In the genomic region with DNA sequence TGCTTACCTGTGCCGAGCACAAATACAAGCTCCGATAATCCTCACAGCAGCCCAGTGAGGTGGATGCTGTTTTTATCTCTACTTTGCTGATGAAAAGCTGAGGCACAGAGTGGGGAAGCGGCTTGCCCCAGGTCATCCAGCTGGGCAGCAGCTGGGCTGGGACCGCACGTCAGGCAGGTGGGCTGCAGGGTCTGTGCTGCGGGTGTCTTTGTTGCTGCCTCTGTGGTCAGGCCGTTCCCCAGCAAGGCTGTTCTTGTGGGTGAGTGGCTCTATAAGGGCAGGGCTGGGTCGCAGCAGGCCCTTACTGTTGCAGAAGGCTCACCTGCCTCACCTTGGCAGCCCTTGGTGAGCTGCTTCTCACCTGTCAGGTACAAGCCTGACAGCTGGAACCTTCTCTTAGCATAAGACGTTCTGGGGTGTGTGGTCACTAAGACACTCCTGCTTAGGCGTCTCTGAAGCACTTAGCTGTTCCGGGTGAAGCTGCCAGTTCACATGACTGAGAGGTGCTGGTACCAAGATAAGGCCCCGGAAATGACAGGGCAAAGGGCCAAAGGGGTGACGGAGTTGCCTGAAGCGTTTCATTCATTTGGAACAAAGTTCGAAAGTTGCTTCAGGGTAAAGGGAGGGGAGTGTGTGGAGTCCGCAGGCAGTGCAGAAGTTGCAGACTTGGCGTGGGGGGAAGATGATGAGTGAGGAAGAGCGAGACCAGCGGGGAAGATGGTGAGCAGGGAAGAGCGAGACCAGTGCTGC, we compare ENCODE assay signal across 10 cellular contexts. TPM values are rescaled to one million over a fixed set of nuclear protein-coding genes. Genes with fewer than 3 reads are reported as not detected.
DNase-seq lines count a peak whose midpoint lies in the region; ATAC-seq and TF ChIP-seq lines count a peak whose summit lies in the region.
"Had no signal": no experiment of that assay in that cellular context is flagged by ENCODE, and none has a peak within 500 bp of the region (broad histone marks: within the 10 kb centered on the region; RNA-seq: fewer than 3 reads in every experiment).

No MANE protein-coding gene starts in this region.

- peak overlapping the region; percentile 60 for H3K27ac ChIP-seq in OCI-LY1 (ENCODE audit: low read depth, low read length, poor library complexity, severe bottlenecking)
- H3K27ac ChIP-seq in colonic mucosa, result peak overlapping the region; percentile 68
- H3K27ac ChIP-seq: VCaP had no signal

- DNase-seq in COLO829 (ENCODE audit: low spot score), result peak; percentile 4
- peak; percentile 95 for DNase-seq in colonic mucosa
- DNase-seq in mucosa of descending colon, result peak; percentile 84 to 94 (median 84)
- DNase-seq in osteocyte (ENCODE audit: extremely low spot score, unreplicated experiment), result no peak
- DNase-seq: NCI-H446 treated with DMSO at 0.1 percent for 48 hours had no signal

- no peaks in the 10 kb centered on the region for H3K9me3 ChIP-seq in OCI-LY1 (ENCODE audit: low read length)
- H3K9me3 ChIP-seq in colonic mucosa, result no peaks in the 10 kb centered on the region
- H3K9me3 ChIP-seq in mucosa of descending colon, result no peaks in the 10 kb centered on the region

- peak overlapping the region; percentile 86 for H3K4me2 ChIP-seq in OCI-LY1 (ENCODE audit: low read length)

- peaks cover 14% of the 10 kb centered on the region for H3K27me3 Mint-ChIP-seq in osteocyte (ENCODE audit: unreplicated experiment)

- no peaks in the 10 kb centered on the region for H3K9me2 ChIP-seq in OCI-LY1 (ENCODE audit: low read depth, low read length)

- no peak overlapping the region for H3K4me3 Mint-ChIP-seq in osteocyte (ENCODE audit: unreplicated experiment)

- no peaks in the 10 kb centered on the region for H3K79me2 ChIP-seq in OCI-LY1 (ENCODE audit: insufficient read depth, low read length)

- ATAC-seq in mucosa of descending colon, result peak; percentile 95
- no peak for ATAC-seq in GM18520 (IDR thresholded peaks at IDR 0.05; ENCODE audit: unreplicated experiment)
- no peak for ATAC-seq in HG03520 (IDR thresholded peaks at IDR 0.05; ENCODE audit: unreplicated experiment)
- ATAC-seq in GM21576 (IDR thresholded peaks at IDR 0.05; ENCODE audit: unreplicated experiment), result no peak

- H3K27ac Mint-ChIP-seq in osteocyte (ENCODE audit: unreplicated experiment), result no peak overlapping the region

- H3K4me3 ChIP-seq in OCI-LY1 (ENCODE audit: low read depth, low read length, poor library complexity, severe bottlenecking) (peak overlapping the region; percentile 19), colonic mucosa (no peak overlapping the region), mucosa of descending colon (no peak overlapping the region)

- H3K9me3 Mint-ChIP-seq in osteocyte (ENCODE audit: unreplicated experiment), result no peaks in the 10 kb centered on the region

- H3K27me3 ChIP-seq in OCI-LY1 (ENCODE audit: insufficient read depth, low read length), result no peaks in the 10 kb centered on the region
- H3K27me3 ChIP-seq in colonic mucosa, result no peaks in the 10 kb centered on the region

- H3F3A ChIP-seq in OCI-LY1 (ENCODE audit: insufficient read depth, low read length), result no peaks in the 10 kb centered on the region

- H2AFZ ChIP-seq in OCI-LY1 (ENCODE audit: low read length), result no peak overlapping the region

- TF ChIP-seq CTCF in OCI-LY1 (IDR thresholded peaks at IDR 0.05; ENCODE audit: low read length) (no peak), colonic mucosa (IDR thresholded peaks at IDR 0.05) (no peak), mucosa of descending colon (IDR thresholded peaks at IDR 0.05) (no peak), osteocyte (IDR thresholded peaks at IDR 0.05) (no peak)

- H3K9ac ChIP-seq in OCI-LY1 (ENCODE audit: low read length) (no peak overlapping the region; the same call in 1 of the 2 replicates), colonic mucosa (ENCODE audit: low read depth in 2 of 2, low read length in 2 of 2) (peak overlapping the region in 1 of 2 donors; percentile 53)

- peaks cover 99% of the 10 kb centered on the region for H3K36me3 ChIP-seq in OCI-LY1 (ENCODE audit: insufficient read depth, low read length)
- H3K36me3 ChIP-seq in colonic mucosa, result peaks cover 5% of the 10 kb centered on the region
- H3K36me3 ChIP-seq in mucosa of descending colon (ENCODE audit: low read depth), result no peaks in the 10 kb centered on the region

- H3K4me1 Mint-ChIP-seq in osteocyte (ENCODE audit: unreplicated experiment), result no peaks in the 10 kb centered on the region

- H3K36me3 Mint-ChIP-seq in osteocyte (ENCODE audit: unreplicated experiment), result no peaks in the 10 kb centered on the region

- intact Hi-C loops in colonic mucosa (cut with DNase I) (no loop called here), mucosa of descending colon (cut with DNase I, micrococcal nuclease) (no loop called here)

- H4K20me1 ChIP-seq in OCI-LY1 (ENCODE audit: insufficient read depth, low read length), result no peaks in the 10 kb centered on the region

- H3K4me1 ChIP-seq in OCI-LY1 (ENCODE audit: insufficient read depth, low read length, severe bottlenecking) (peaks cover 66% of the 10 kb centered on the region), colonic mucosa (no peaks in the 10 kb centered on the region), mucosa of descending colon (ENCODE audit: low read depth) (peaks cover 8% of the 10 kb centered on the region)

RNA-seq across cellular contexts. Expression of gene IRF8, which starts 17.4 kb away (rescaled TPM):
- total RNA-seq in colonic mucosa (10 to 100 TPM; 25.1 to 52.5 TPM), mucosa of descending colon (10 to 100 TPM; 28.8 to 55.8 (median 36.5) TPM), osteocyte (not detected in 2 replicates)

Comparison
In these comparisons a context has a peak if more than half of its experiments do, and no peak if none do; other contexts are left out.
1. RNA of gene IRF8, which starts 17.4 kb away (total RNA-seq): 25.1 to 52.5 TPM in colonic mucosa and 28.8 to 55.8 TPM in mucosa of descending colon; not detected in osteocyte; every median in the first group is over 10 times any median in the second.